ENCODE assay signal across 11 cellular contexts in genomic region chr1:2466834-2467554, GRCh38. TPM values are rescaled to one million over a fixed set of nuclear protein-coding genes. Genes with fewer than 3 reads are reported as not detected.
DNase-seq lines count a peak whose midpoint lies in the region; ATAC-seq and TF ChIP-seq lines count a peak whose summit lies in the region.
"Had no signal": no experiment of that assay in that cellular context is flagged by ENCODE, and none has a peak within 500 bp of the region (broad histone marks: within the 10 kb centered on the region; RNA-seq: fewer than 3 reads in every experiment).

No MANE protein-coding gene starts in this region.

- no peaks in the 10 kb centered on the region for H3K4me1 ChIP-seq in ascending aorta
- H3K4me1 ChIP-seq: gastrocnemius medialis had no signal

- peaks cover 13% of the 10 kb centered on the region for H3K27me3 ChIP-seq in ascending aorta
- H3K27me3 ChIP-seq: ovary had no signal

- ATAC-seq in natural killer cell treated with Interleukin-12 subunit alpha and Interleukin-12 subunit beta and Interleukin-15 and Interleukin-18, amount 100 ng/mL, for 72 hours = peak; percentile 52 to 62
- no peak for ATAC-seq in GM21737 (IDR thresholded peaks at IDR 0.05; ENCODE audit: unreplicated experiment)
- ATAC-seq: gastrocnemius medialis had no signal

- H3K36me3 Mint-ChIP-seq in natural killer cell treated with Interleukin-12 subunit alpha and Interleukin-12 subunit beta and Interleukin-15 and Interleukin-18, amount 100 ng/mL, for 72 hours = no peaks in the 10 kb centered on the region
- H3K36me3 Mint-ChIP-seq: stimulated activated naive B cell treated with anti-CD40 and anti-IgM and Interleukin-4, amounts not matched to agents 10 μg/mL and 1 μg/mL and 100 μg/mL, for 72 hours had no signal

- H3K4me1 Mint-ChIP-seq in natural killer cell treated with Interleukin-12 subunit alpha and Interleukin-12 subunit beta and Interleukin-15 and Interleukin-18, amount 100 ng/mL, for 72 hours (ENCODE audit: low read depth in 2 of 2) = no peaks in the 10 kb centered on the region

- no peak for TF ChIP-seq CTCF in ascending aorta (IDR thresholded peaks at IDR 0.05)

- H3K36me3 ChIP-seq in ascending aorta = no peaks in the 10 kb centered on the region
- H3K36me3 ChIP-seq: gastrocnemius medialis, ovary had no signal

- H3K9me3 ChIP-seq in ascending aorta = no peaks in the 10 kb centered on the region
- H3K9me3 ChIP-seq: gastrocnemius medialis, ovary had no signal

- H3K9me3 Mint-ChIP-seq in natural killer cell treated with Interleukin-12 subunit alpha and Interleukin-12 subunit beta and Interleukin-15 and Interleukin-18, amount 100 ng/mL, for 72 hours = no peaks in the 10 kb centered on the region
- H3K9me3 Mint-ChIP-seq: stimulated activated naive B cell treated with anti-CD40 and anti-IgM and Interleukin-4, amounts not matched to agents 10 μg/mL and 1 μg/mL and 100 μg/mL, for 72 hours had no signal

- intact Hi-C loops in ascending aorta (cut with DNase I) = no loop called here

- no peak overlapping the region for H3K27ac ChIP-seq in ascending aorta
- H3K27ac ChIP-seq: gastrocnemius medialis, ovary had no signal

- no peak overlapping the region for H3K27ac Mint-ChIP-seq in natural killer cell treated with Interleukin-12 subunit alpha and Interleukin-12 subunit beta and Interleukin-15 and Interleukin-18, amount 100 ng/mL, for 72 hours
- H3K27ac Mint-ChIP-seq: stimulated activated naive B cell treated with anti-CD40 and anti-IgM and Interleukin-4, amounts not matched to agents 10 μg/mL and 1 μg/mL and 100 μg/mL, for 72 hours had no signal

- H3K4me3 ChIP-seq in ascending aorta = no peak overlapping the region
- H3K4me3 ChIP-seq: gastrocnemius medialis, ovary had no signal

- peak; percentile 43 for DNase-seq in Daoy (ENCODE audit: low read depth)
- peak; percentile 80 for DNase-seq in NCI-H82 (lab: John Stamatoyannopoulos, UW)
- DNase-seq in activated effector memory CD4-positive, alpha-beta T cell treated with Interleukin-2 at 50 U/mL for 16 hours = peak; percentile 12
- no peak for DNase-seq in natural killer cell treated with Interleukin-12 subunit alpha and Interleukin-12 subunit beta and Interleukin-15 and Interleukin-18, amount 100 ng/mL, for 72 hours (ENCODE audit: low spot score)
- DNase-seq in DMS114 treated with DMSO at 0.1 percent for 48 hours (lab: John Stamatoyannopoulos, UW; ENCODE audit: unreplicated experiment) = no peak
- no peak for DNase-seq in RKO (ENCODE audit: low spot score)
- DNase-seq in ascending aorta (ENCODE audit: low spot score in 2 of 2) = no peak
- DNase-seq: gastrocnemius medialis; ovary; stimulated activated naive B cell treated with anti-CD40 and anti-IgM and Interleukin-4, amounts not matched to agents 10 μg/mL and 1 μg/mL and 100 μg/mL, for 72 hours had no signal

- H3K4me3 Mint-ChIP-seq in natural killer cell treated with Interleukin-12 subunit alpha and Interleukin-12 subunit beta and Interleukin-15 and Interleukin-18, amount 100 ng/mL, for 72 hours = no peak overlapping the region
- H3K4me3 Mint-ChIP-seq: stimulated activated naive B cell treated with anti-CD40 and anti-IgM and Interleukin-4, amounts not matched to agents 10 μg/mL and 1 μg/mL and 100 μg/mL, for 72 hours had no signal

- no peaks in the 10 kb centered on the region for H3K27me3 Mint-ChIP-seq in natural killer cell treated with Interleukin-12 subunit alpha and Interleukin-12 subunit beta and Interleukin-15 and Interleukin-18, amount 100 ng/mL, for 72 hours

RNA-seq across cellular contexts. Expression of gene PLCH2, which starts 9.1 kb away (rescaled TPM):
- 0.06 TPM in 1 of 2 replicates, not detected in the other for total RNA-seq in Daoy (2014; rRNA removed; shearing (Covaris generic))
- total RNA-seq in natural killer cell treated with Interleukin-12 subunit alpha and Interleukin-12 subunit beta and Interleukin-15 and Interleukin-18, amount 100 ng/mL, for 72 hours = 1 to 10 TPM; 5.5 to 6.9 TPM
- not detected for total RNA-seq in ascending aorta
- total RNA-seq: gastrocnemius medialis had no signal

RNA-seq across cellular contexts. Expression of gene PEX10, which starts 54.6 kb away (rescaled TPM):
- total RNA-seq in Daoy (2014; rRNA removed; shearing (Covaris generic)) = 33.4 and 36.3 TPM in 2 replicates
- 10 to 100 TPM; 10.7 to 18.9 TPM for total RNA-seq in natural killer cell treated with Interleukin-12 subunit alpha and Interleukin-12 subunit beta and Interleukin-15 and Interleukin-18, amount 100 ng/mL, for 72 hours
- 26.1 TPM for total RNA-seq in ascending aorta

RNA-seq across cellular contexts. Expression of gene PANK4, which starts 59.4 kb away (rescaled TPM):
- 18.6 and 44.7 TPM in 2 replicates for total RNA-seq in Daoy (2014; rRNA removed; shearing (Covaris generic))
- total RNA-seq in natural killer cell treated with Interleukin-12 subunit alpha and Interleukin-12 subunit beta and Interleukin-15 and Interleukin-18, amount 100 ng/mL, for 72 hours = 10 to 100 TPM; 37.7 to 70.5 TPM
- total RNA-seq in ascending aorta = 80.5 TPM

Comparison
In these comparisons a context has a peak if more than half of its experiments do, and no peak if none do; other contexts are left out.
1. DNase-seq: peak in Daoy (single experiment), NCI-H82 (single experiment) and activated effector memory CD4-positive, alpha-beta T cell treated with Interleukin-2 at 50 U/mL for 16 hours (single experiment); none in natural killer cell treated with Interleukin-12 subunit alpha and Interleukin-12 subunit beta and Interleukin-15 and Interleukin-18, amount 100 ng/mL, for 72 hours (single experiment), DMS114 treated with DMSO at 0.1 percent for 48 hours (single experiment), RKO (single experiment) and ascending aorta (0 of 2).